28 cellular contexts compared by ENCODE assay signal in genomic region chr7:147771344-147771743, GRCh38.
DNase-seq lines count a peak whose midpoint lies in the region; ATAC-seq and TF ChIP-seq lines count a peak whose summit lies in the region.
"Had no signal": no experiment of that assay in that cellular context is flagged by ENCODE, and none has a peak within 500 bp of the region (broad histone marks: within the 10 kb centered on the region; RNA-seq: fewer than 3 reads in every experiment).

No MANE protein-coding gene starts in this region.

- no peaks in the 10 kb centered on the region for H3K27me3 Mint-ChIP-seq in activated CD4-positive, alpha-beta memory T cell treated with anti-CD3 and anti-CD28 coated beads for 36 hours
- H3K27me3 Mint-ChIP-seq in activated CD8-positive, alpha-beta T cell treated with anti-CD3 and anti-CD28 coated beads for 36 hours, result no peaks in the 10 kb centered on the region
- H3K27me3 Mint-ChIP-seq: effector memory CD8-positive, alpha-beta T cell; naive thymus-derived CD4-positive, alpha-beta T cell had no signal

- ATAC-seq in activated CD8-positive, alpha-beta T cell treated with anti-CD3 and anti-CD28 coated beads for 36 hours, result no peak
- ATAC-seq in HG03139 (IDR thresholded peaks at IDR 0.05; ENCODE audit: unreplicated experiment), result no peak
- ATAC-seq: activated CD4-positive, CD25-positive, alpha-beta regulatory T cell treated with anti-CD3 and anti-CD28 coated beads, Interleukin-2, amount 50 U/mL, for 24 hours; activated naive CD4-positive, alpha-beta T cell treated with anti-CD3 and anti-CD28 coated beads, Interleukin-2, amount 50 U/mL, for 72 hours; effector memory CD8-positive, alpha-beta T cell; left lobe of liver; naive thymus-derived CD4-positive, alpha-beta T cell; pancreas had no signal

- POLR2A ChIA-PET in activated CD4-positive, alpha-beta memory T cell treated with anti-CD3 and anti-CD28 coated beads for 36 hours (lab: Charles Lee), result no interaction called here
- POLR2A ChIA-PET in activated CD8-positive, alpha-beta T cell treated with anti-CD3 and anti-CD28 coated beads for 36 hours (lab: Charles Lee), result no interaction called here

- no peak overlapping the region for H3K4me3 Mint-ChIP-seq in activated CD4-positive, alpha-beta memory T cell treated with anti-CD3 and anti-CD28 coated beads for 36 hours
- H3K4me3 Mint-ChIP-seq in activated CD8-positive, alpha-beta T cell treated with anti-CD3 and anti-CD28 coated beads for 36 hours, result no peak overlapping the region
- H3K4me3 Mint-ChIP-seq: CD14-positive monocyte; effector memory CD8-positive, alpha-beta T cell; immature natural killer cell; naive thymus-derived CD4-positive, alpha-beta T cell had no signal

- H3K9me3 Mint-ChIP-seq in activated CD4-positive, alpha-beta memory T cell treated with anti-CD3 and anti-CD28 coated beads for 36 hours, result no peaks in the 10 kb centered on the region
- H3K9me3 Mint-ChIP-seq in activated CD8-positive, alpha-beta T cell treated with anti-CD3 and anti-CD28 coated beads for 36 hours, result no peaks in the 10 kb centered on the region
- H3K9me3 Mint-ChIP-seq: activated naive CD4-positive, alpha-beta T cell treated with anti-CD3 and anti-CD28 coated beads, Interleukin-2, amount 50 U/mL, for 72 hours had no signal

- no peaks in the 10 kb centered on the region for H3K36me3 Mint-ChIP-seq in activated CD4-positive, alpha-beta memory T cell treated with anti-CD3 and anti-CD28 coated beads for 36 hours
- no peaks in the 10 kb centered on the region for H3K36me3 Mint-ChIP-seq in activated CD8-positive, alpha-beta T cell treated with anti-CD3 and anti-CD28 coated beads for 36 hours (ENCODE audit: low read depth)
- H3K36me3 Mint-ChIP-seq: activated naive CD4-positive, alpha-beta T cell treated with anti-CD3 and anti-CD28 coated beads, Interleukin-2, amount 50 U/mL, for 72 hours; CD14-positive monocyte; immature natural killer cell; naive thymus-derived CD4-positive, alpha-beta T cell had no signal

- DNase-seq in MV-4-11 (lab: John Stamatoyannopoulos, UW), result peak; percentile 96
- peak; percentile 83 for DNase-seq in medulla oblongata (ENCODE audit: extremely low spot score)
- DNase-seq in skeletal muscle cell (ENCODE audit: low read depth), result peak; percentile 6
- DNase-seq in activated CD4-positive, alpha-beta memory T cell treated with anti-CD3 and anti-CD28 coated beads for 36 hours, result no peak
- DNase-seq in activated CD8-positive, alpha-beta T cell treated with anti-CD3 and anti-CD28 coated beads for 36 hours, result no peak
- no peak for DNase-seq in HPDE6-E6E7 (ENCODE audit: extremely low spot score)
- DNase-seq: activated CD4-positive, alpha-beta T cell treated with anti-CD3 and anti-CD28 coated beads, Interleukin-2, amount 50 U/mL, for 48 hours; activated CD8-positive, alpha-beta memory T cell treated with anti-CD3 and anti-CD28 coated beads, Interleukin-2, amount 50 U/mL, for 48 hours; Calu3; colonic mucosa; DMS79 treated with DMSO at 0.1 percent for 48 hours; effector memory CD8-positive, alpha-beta T cell; immature natural killer cell; naive thymus-derived CD4-positive, alpha-beta T cell; NCI-H1048; NCI-H1694; NCI-H510A; pancreas; spleen; stimulated activated CD4-positive, alpha-beta T cell treated with anti-CD3 and anti-CD28 coated beads, Interleukin-2, amount 100 ng/mL, for 48 hours had no signal

- H3K27ac Mint-ChIP-seq in activated CD4-positive, alpha-beta memory T cell treated with anti-CD3 and anti-CD28 coated beads for 36 hours, result no peak overlapping the region
- H3K27ac Mint-ChIP-seq in activated CD8-positive, alpha-beta T cell treated with anti-CD3 and anti-CD28 coated beads for 36 hours, result no peak overlapping the region
- H3K27ac Mint-ChIP-seq: activated naive CD4-positive, alpha-beta T cell treated with anti-CD3 and anti-CD28 coated beads, Interleukin-2, amount 50 U/mL, for 72 hours; CD14-positive monocyte; effector memory CD8-positive, alpha-beta T cell; immature natural killer cell; naive thymus-derived CD4-positive, alpha-beta T cell had no signal

- H3K27ac ChIP-seq in angular gyrus (ENCODE audit: low read depth, low read length), result peak overlapping the region; percentile 83
- H3K27ac ChIP-seq: colonic mucosa, pancreas, right atrium auricular region, SJSA1, spleen had no signal

- intact Hi-C loops in activated CD4-positive, alpha-beta memory T cell treated with anti-CD3 and anti-CD28 coated beads for 36 hours (cut with micrococcal nuclease), result no loop called here
- intact Hi-C loops in activated CD8-positive, alpha-beta T cell treated with anti-CD3 and anti-CD28 coated beads for 36 hours (cut with micrococcal nuclease), result no loop called here

- no peak overlapping the region for H3K4me3 ChIP-seq in skeletal muscle cell (ENCODE audit: low read depth, low read length)
- H3K4me3 ChIP-seq: colonic mucosa, pancreas, right atrium auricular region, SJSA1, spleen had no signal

- CTCF ChIA-PET in activated CD4-positive, alpha-beta memory T cell treated with anti-CD3 and anti-CD28 coated beads for 36 hours (lab: Charles Lee), result no interaction called here
- CTCF ChIA-PET in activated CD8-positive, alpha-beta T cell treated with anti-CD3 and anti-CD28 coated beads for 36 hours (lab: Charles Lee), result no interaction called here

- no peaks in the 10 kb centered on the region for H3K4me1 Mint-ChIP-seq in activated CD4-positive, alpha-beta memory T cell treated with anti-CD3 and anti-CD28 coated beads for 36 hours (ENCODE audit: low read depth)
- no peaks in the 10 kb centered on the region for H3K4me1 Mint-ChIP-seq in activated CD8-positive, alpha-beta T cell treated with anti-CD3 and anti-CD28 coated beads for 36 hours (ENCODE audit: low read depth)
- H3K4me1 Mint-ChIP-seq: naive thymus-derived CD4-positive, alpha-beta T cell had no signal

- no peak for TF ChIP-seq CTCF in activated CD8-positive, alpha-beta T cell treated with anti-CD3 and anti-CD28 coated beads for 36 hours (IDR thresholded peaks at IDR 0.05)

Comparison
In these comparisons a context has a peak if more than half of its experiments do, and no peak if none do; other contexts are left out.
1. DNase-seq: peak in MV-4-11 (single experiment), medulla oblongata (single experiment) and skeletal muscle cell (single experiment); none in activated CD4-positive, alpha-beta memory T cell treated with anti-CD3 and anti-CD28 coated beads for 36 hours (single experiment), activated CD8-positive, alpha-beta T cell treated with anti-CD3 and anti-CD28 coated beads for 36 hours (single experiment) and HPDE6-E6E7 (single experiment).